ENCODE assay signal across 8 cellular contexts in genomic region chr2:85853499-85854165, GRCh38. TPM values are rescaled to one million over a fixed set of nuclear protein-coding genes. Genes with fewer than 3 reads are reported as not detected.
DNase-seq lines count a peak whose midpoint lies in the region; ATAC-seq, FAIRE-seq and TF ChIP-seq lines count a peak whose summit lies in the region.

No MANE protein-coding gene starts in this region.

- H3K4me3 Mint-ChIP-seq in CD8-positive, alpha-beta T cell = peak overlapping the region; percentile 85
- peak overlapping the region; percentile 76 to 80 for H3K4me3 Mint-ChIP-seq in stimulated activated naive B cell treated with anti-CD40 and anti-IgM and Interleukin-4, amounts not matched to agents 10 μg/mL and 1 μg/mL and 100 μg/mL, for 72 hours

- intact Hi-C loops in CD8-positive, alpha-beta T cell (cut with DNase I, micrococcal nuclease) = loop anchor here (1.0 to 10.0 kb wide), 6 partner anchors 25 to 341 kb away; partner anchors contain the start of genes IMMT (in 1 of the 2) and MRPL35 (in 1 of the 2)

- H3K36me3 ChIP-seq in CD8-positive, alpha-beta T cell (ENCODE audit: insufficient read depth, low read length) = no peaks in the 10 kb centered on the region

- no peaks in the 10 kb centered on the region for H3K27me3 Mint-ChIP-seq in CD8-positive, alpha-beta T cell (ENCODE audit: low read depth)
- no peaks in the 10 kb centered on the region for H3K27me3 Mint-ChIP-seq in stimulated activated naive B cell treated with anti-CD40 and anti-IgM and Interleukin-4, amounts not matched to agents 10 μg/mL and 1 μg/mL and 100 μg/mL, for 72 hours

- peaks cover 5% of the 10 kb centered on the region for H3K9me3 Mint-ChIP-seq in CD8-positive, alpha-beta T cell
- peaks cover 14 to 20% of the 10 kb centered on the region in 2 donors for H3K9me3 Mint-ChIP-seq in stimulated activated naive B cell treated with anti-CD40 and anti-IgM and Interleukin-4, amounts not matched to agents 10 μg/mL and 1 μg/mL and 100 μg/mL, for 72 hours

- TF ChIP-seq CTCF in CD8-positive, alpha-beta T cell (IDR thresholded peaks at IDR 0.05) = no peak

- peak overlapping the region; percentile 48 for H3K4me3 ChIP-seq in CD8-positive, alpha-beta T cell (ENCODE audit: low read depth, low read length)

- H3K36me3 Mint-ChIP-seq in CD8-positive, alpha-beta T cell = peaks cover 55% of the 10 kb centered on the region
- peaks cover 74 to 85% of the 10 kb centered on the region in 2 donors for H3K36me3 Mint-ChIP-seq in stimulated activated naive B cell treated with anti-CD40 and anti-IgM and Interleukin-4, amounts not matched to agents 10 μg/mL and 1 μg/mL and 100 μg/mL, for 72 hours

- H3K4me1 Mint-ChIP-seq in CD8-positive, alpha-beta T cell (ENCODE audit: low read depth) = peaks cover 70% of the 10 kb centered on the region
- H3K4me1 Mint-ChIP-seq in stimulated activated naive B cell treated with anti-CD40 and anti-IgM and Interleukin-4, amounts not matched to agents 10 μg/mL and 1 μg/mL and 100 μg/mL, for 72 hours = peaks cover 50 to 57% of the 10 kb centered on the region in 2 donors

- POLR2A ChIA-PET in CD8-positive, alpha-beta T cell (lab: Charles Lee) = interaction anchor here (0.6 to 7.1 kb wide), 11 partner anchors 9 to 560 kb away, joined by 3 to 83 read pairs (median 5); partner anchors contain the start of gene ST3GAL5

- H3K27ac Mint-ChIP-seq in CD8-positive, alpha-beta T cell = peak overlapping the region; percentile 99
- H3K27ac Mint-ChIP-seq in stimulated activated naive B cell treated with anti-CD40 and anti-IgM and Interleukin-4, amounts not matched to agents 10 μg/mL and 1 μg/mL and 100 μg/mL, for 72 hours = peak overlapping the region; percentile 99

- FAIRE-seq in frontal cortex (lab: Jason Lieb, UNC) = no peak

- no peaks in the 10 kb centered on the region for H3K9me3 ChIP-seq in CD8-positive, alpha-beta T cell (ENCODE audit: low read length)

- peaks cover 63% of the 10 kb centered on the region for H3K4me1 ChIP-seq in CD8-positive, alpha-beta T cell (ENCODE audit: insufficient read depth, low read length)

- CTCF ChIA-PET in CD8-positive, alpha-beta T cell (lab: Charles Lee) = interaction anchor here (0.8 to 7.1 kb wide), 5 partner anchors 26 to 227 kb away, joined by 3 to 50 read pairs (median 5); partner anchors contain the start of gene ST3GAL5

- H3K27ac ChIP-seq in CD8-positive, alpha-beta T cell (ENCODE audit: low read depth, low read length) = peak overlapping the region; percentile 87
- peak overlapping the region; percentile 54 for H3K27ac ChIP-seq in caudate nucleus (ENCODE audit: low read depth, low read length)

- peak in 4 of 7 experiments; percentile 29 to 70 (median 47) for DNase-seq in CD8-positive, alpha-beta T cell
- no peak for DNase-seq in caudate nucleus (lab: John Stamatoyannopoulos, UW)
- DNase-seq in stimulated activated naive B cell treated with anti-CD40 and anti-IgM and Interleukin-4, amounts not matched to agents 10 μg/mL and 1 μg/mL and 100 μg/mL, for 72 hours = peak; percentile 21
- no peak for DNase-seq in middle frontal gyrus (ENCODE audit: extremely low spot score, low spot score)
- no peak for DNase-seq in frontal cortex (ENCODE audit: low spot score in 2 of 2)
- no peak for DNase-seq in HuH-7.5 (ENCODE audit: low spot score)

- ATAC-seq in CD8-positive, alpha-beta T cell = peak; percentile 51
- ATAC-seq in GM19467 (IDR thresholded peaks at IDR 0.05; ENCODE audit: unreplicated experiment) (peak; percentile 35), HG03565 (IDR thresholded peaks at IDR 0.05; ENCODE audit: unreplicated experiment) (peak; percentile 35)
- ATAC-seq in stimulated activated naive B cell treated with anti-CD40 and anti-IgM and Interleukin-4, amounts not matched to agents 10 μg/mL and 1 μg/mL and 100 μg/mL, for 72 hours (replicated peaks) = peak; percentile 80 to 82

- no peaks in the 10 kb centered on the region for H3K27me3 ChIP-seq in CD8-positive, alpha-beta T cell (ENCODE audit: insufficient read depth, low read length)

RNA-seq across cellular contexts. Expression of gene ST3GAL5, which starts 35.2 kb away (rescaled TPM):
- 100 to 1,000 TPM; 110 to 115 TPM for total RNA-seq in CD8-positive, alpha-beta T cell
- total RNA-seq in frontal cortex = 44.4 TPM

Comparison
In these comparisons a context has a peak if more than half of its experiments do, and no peak if none do; other contexts are left out.
1. DNase-seq: peak in CD8-positive, alpha-beta T cell (4 of 7) and stimulated activated naive B cell treated with anti-CD40 and anti-IgM and Interleukin-4, amounts not matched to agents 10 μg/mL and 1 μg/mL and 100 μg/mL, for 72 hours (single experiment); none in caudate nucleus (0 of 61), middle frontal gyrus (single experiment), frontal cortex (0 of 2) and HuH-7.5 (single experiment).
2. Peak in every context shown above with its lines, with median percentiles within 50 percentile points of each other: ATAC-seq.